In the genomic region with DNA sequence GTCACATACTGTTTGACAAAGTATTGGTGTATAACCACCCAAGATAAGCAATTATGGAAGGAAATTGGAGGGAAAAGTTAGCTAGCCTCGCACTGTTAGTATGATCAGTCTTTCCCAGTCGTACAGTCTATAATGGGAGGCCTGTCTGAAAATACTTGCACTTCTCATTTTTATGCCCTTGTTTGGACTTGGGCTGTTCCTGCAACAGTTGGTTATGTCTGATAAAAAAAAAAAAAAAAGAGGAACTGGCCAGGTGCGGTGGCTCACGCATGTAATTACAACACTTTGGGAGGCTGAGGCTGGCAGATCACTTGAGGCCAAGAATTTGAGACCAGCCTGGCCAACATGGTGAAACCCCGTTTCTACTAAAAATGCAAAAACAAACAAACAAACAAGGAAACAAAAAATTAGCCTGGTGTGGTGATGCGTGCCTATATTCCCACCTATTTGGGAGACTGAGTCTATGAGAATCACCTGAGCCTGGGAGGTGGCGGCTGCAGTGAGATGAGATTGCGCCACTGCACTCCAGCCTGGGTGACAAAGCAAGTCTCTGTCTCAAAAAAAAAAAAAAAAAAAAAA, we compare ENCODE assay signal across 1 cellular context.
TF ChIP-seq lines count a peak whose summit lies in the region.

No MANE protein-coding gene starts in this region.

TF ChIP-seq in K562, 482 proteins besides CTCF, POLR2A, EP300 and RAD21 (continued from another document and continues in another):
- TF ChIP-seq BRF1 (IDR thresholded peaks at IDR 0.05; ENCODE audit: borderline replicate concordance, extremely low read depth, insufficient read length) (no peak), SMAD2 (IDR thresholded peaks at IDR 0.05; ENCODE audit: low read depth, low read length) (no peak), DIDO1 (tag; IDR thresholded peaks at IDR 0.05; ENCODE audit: low read depth) (no peak), RCOR1 (IDR thresholded peaks at IDR 0.05; ENCODE audit: borderline replicate concordance in 1 of 2, low read depth in 2 of 2, low read length in 2 of 2) (peak in 1 of 2 experiments; percentile 31; a peak in 1 of 4 replicates), CC2D1A (IDR thresholded peaks at IDR 0.05) (no peak), NR4A1 (CRISPR knock-in tag; IDR thresholded peaks at IDR 0.05) (no peak), NR4A1 (tag; IDR thresholded peaks at IDR 0.05) (0 out of 2 replicates have a peak, but pooled peaks have one; percentile 39), SMAD1 (IDR thresholded peaks at IDR 0.05; ENCODE audit: low read depth, low read length, partially characterized antibody) (no peak), ZNF57 (CRISPR knock-in tag; IDR thresholded peaks at IDR 0.05) (no peak), MTA3 (IDR thresholded peaks at IDR 0.05; ENCODE audit: borderline replicate concordance) (peak; percentile 61; the same call in 1 of the 2 replicates), EP400 (IDR thresholded peaks at IDR 0.05) (peak; percentile 39; the same call in 1 of the 2 replicates), ZNF347 (CRISPR knock-in tag; IDR thresholded peaks at IDR 0.05; ENCODE audit: low read depth) (no peak), SNIP1 (IDR thresholded peaks at IDR 0.05; ENCODE audit: low read depth) (no peak), MCM5 (IDR thresholded peaks at IDR 0.05; ENCODE audit: low read depth) (no peak), PHB (CRISPR knock-in tag; IDR thresholded peaks at IDR 0.05) (no peak), ZNF232 (CRISPR knock-in tag; IDR thresholded peaks at IDR 0.05) (peak; percentile 34; the same call in 1 of the 2 replicates), MTA2 (IDR thresholded peaks at IDR 0.05; ENCODE audit: low read depth) (peak; percentile 80), DDX20 (tag; IDR thresholded peaks at IDR 0.05; ENCODE audit: low read depth) (no peak), CBFA2T2 (conservative IDR thresholded peaks at IDR 0.05) (peak; percentile 81), PPARD (CRISPR knock-in tag; IDR thresholded peaks at IDR 0.05) (no peak), SP2 (IDR thresholded peaks at IDR 0.05; ENCODE audit: extremely low read depth, low read depth, low read length, poor library complexity, severe bottlenecking) (no peak), CCNT2 (IDR thresholded peaks at IDR 0.05; ENCODE audit: borderline replicate concordance, extremely low read depth, insufficient read length, low read depth, low read length) (peak; percentile 70), LCOR (CRISPR knock-in tag; IDR thresholded peaks at IDR 0.05) (peak; percentile 52; the same call in 1 of the 2 replicates), ETV5 (CRISPR knock-in tag; IDR thresholded peaks at IDR 0.05; ENCODE audit: low read depth) (no peak), SIN3B (IDR thresholded peaks at IDR 0.05; ENCODE audit: low read depth) (no peak), ZNF436 (CRISPR knock-in tag; IDR thresholded peaks at IDR 0.05) (no peak), RBM15 (IDR thresholded peaks at IDR 0.05; ENCODE audit: insufficient read depth, low read length) (no peak), ZNF274 (IDR thresholded peaks at IDR 0.05; ENCODE audit: borderline replicate concordance, low read depth, low read length) (no peak), ZNF263 (CRISPR knock-in tag; IDR thresholded peaks at IDR 0.05; ENCODE audit: borderline replicate concordance) (no peak), MYC (IDR thresholded peaks at IDR 0.05; ENCODE audit: low read depth, low read length) (peak; percentile 39; the same call in 1 of the 2 replicates), MYC (CRISPR knock-in tag; IDR thresholded peaks at IDR 0.05; ENCODE audit: borderline replicate concordance, low read depth) (no peak), MTA1 (IDR thresholded peaks at IDR 0.05; ENCODE audit: borderline replicate concordance) (peak; percentile 76; the same call in 1 of the 2 replicates), LARP7 (IDR thresholded peaks at IDR 0.05) (no peak), TEAD4 (IDR thresholded peaks at IDR 0.05; ENCODE audit: low read length) (peak; percentile 90), TEAD4 (CRISPR knock-in tag; IDR thresholded peaks at IDR 0.05; ENCODE audit: borderline replicate concordance) (no peak), NRF1 (conservative IDR thresholded peaks at IDR 0.05 in 1 of 2, IDR thresholded peaks at IDR 0.05 in 1 of 2) (peak; percentile 62 to 73), NEUROD1 (IDR thresholded peaks at IDR 0.05; ENCODE audit: borderline replicate concordance, low read depth, low read length, partially characterized antibody) (peak; percentile 28)
- TF ChIP-seq, protein P1, sequence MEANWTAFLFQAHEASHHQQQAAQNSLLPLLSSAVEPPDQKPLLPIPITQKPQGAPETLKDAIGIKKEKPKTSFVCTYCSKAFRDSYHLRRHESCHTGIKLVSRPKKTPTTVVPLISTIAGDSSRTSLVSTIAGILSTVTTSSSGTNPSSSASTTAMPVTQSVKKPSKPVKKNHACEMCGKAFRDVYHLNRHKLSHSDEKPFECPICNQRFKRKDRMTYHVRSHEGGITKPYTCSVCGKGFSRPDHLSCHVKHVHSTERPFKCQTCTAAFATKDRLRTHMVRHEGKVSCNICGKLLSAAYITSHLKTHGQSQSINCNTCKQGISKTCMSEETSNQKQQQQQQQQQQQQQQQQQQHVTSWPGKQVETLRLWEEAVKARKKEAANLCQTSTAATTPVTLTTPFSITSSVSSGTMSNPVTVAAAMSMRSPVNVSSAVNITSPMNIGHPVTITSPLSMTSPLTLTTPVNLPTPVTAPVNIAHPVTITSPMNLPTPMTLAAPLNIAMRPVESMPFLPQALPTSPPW (CRISPR knock-in tag; IDR thresholded peaks at IDR 0.05), result peak; percentile 4; the same call in 1 of the 2 replicates
- TF ChIP-seq, protein P2, sequence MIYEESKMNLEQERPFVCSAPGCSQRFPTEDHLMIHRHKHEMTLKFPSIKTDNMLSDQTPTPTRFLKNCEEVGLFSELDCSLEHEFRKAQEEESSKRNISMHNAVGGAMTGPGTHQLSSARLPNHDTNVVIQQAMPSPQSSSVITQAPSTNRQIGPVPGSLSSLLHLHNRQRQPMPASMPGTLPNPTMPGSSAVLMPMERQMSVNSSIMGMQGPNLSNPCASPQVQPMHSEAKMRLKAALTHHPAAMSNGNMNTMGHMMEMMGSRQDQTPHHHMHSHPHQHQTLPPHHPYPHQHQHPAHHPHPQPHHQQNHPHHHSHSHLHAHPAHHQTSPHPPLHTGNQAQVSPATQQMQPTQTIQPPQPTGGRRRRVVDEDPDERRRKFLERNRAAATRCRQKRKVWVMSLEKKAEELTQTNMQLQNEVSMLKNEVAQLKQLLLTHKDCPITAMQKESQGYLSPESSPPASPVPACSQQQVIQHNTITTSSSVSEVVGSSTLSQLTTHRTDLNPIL (CRISPR knock-in tag; IDR thresholded peaks at IDR 0.05), result no peak
- TF ChIP-seq, protein P3, sequence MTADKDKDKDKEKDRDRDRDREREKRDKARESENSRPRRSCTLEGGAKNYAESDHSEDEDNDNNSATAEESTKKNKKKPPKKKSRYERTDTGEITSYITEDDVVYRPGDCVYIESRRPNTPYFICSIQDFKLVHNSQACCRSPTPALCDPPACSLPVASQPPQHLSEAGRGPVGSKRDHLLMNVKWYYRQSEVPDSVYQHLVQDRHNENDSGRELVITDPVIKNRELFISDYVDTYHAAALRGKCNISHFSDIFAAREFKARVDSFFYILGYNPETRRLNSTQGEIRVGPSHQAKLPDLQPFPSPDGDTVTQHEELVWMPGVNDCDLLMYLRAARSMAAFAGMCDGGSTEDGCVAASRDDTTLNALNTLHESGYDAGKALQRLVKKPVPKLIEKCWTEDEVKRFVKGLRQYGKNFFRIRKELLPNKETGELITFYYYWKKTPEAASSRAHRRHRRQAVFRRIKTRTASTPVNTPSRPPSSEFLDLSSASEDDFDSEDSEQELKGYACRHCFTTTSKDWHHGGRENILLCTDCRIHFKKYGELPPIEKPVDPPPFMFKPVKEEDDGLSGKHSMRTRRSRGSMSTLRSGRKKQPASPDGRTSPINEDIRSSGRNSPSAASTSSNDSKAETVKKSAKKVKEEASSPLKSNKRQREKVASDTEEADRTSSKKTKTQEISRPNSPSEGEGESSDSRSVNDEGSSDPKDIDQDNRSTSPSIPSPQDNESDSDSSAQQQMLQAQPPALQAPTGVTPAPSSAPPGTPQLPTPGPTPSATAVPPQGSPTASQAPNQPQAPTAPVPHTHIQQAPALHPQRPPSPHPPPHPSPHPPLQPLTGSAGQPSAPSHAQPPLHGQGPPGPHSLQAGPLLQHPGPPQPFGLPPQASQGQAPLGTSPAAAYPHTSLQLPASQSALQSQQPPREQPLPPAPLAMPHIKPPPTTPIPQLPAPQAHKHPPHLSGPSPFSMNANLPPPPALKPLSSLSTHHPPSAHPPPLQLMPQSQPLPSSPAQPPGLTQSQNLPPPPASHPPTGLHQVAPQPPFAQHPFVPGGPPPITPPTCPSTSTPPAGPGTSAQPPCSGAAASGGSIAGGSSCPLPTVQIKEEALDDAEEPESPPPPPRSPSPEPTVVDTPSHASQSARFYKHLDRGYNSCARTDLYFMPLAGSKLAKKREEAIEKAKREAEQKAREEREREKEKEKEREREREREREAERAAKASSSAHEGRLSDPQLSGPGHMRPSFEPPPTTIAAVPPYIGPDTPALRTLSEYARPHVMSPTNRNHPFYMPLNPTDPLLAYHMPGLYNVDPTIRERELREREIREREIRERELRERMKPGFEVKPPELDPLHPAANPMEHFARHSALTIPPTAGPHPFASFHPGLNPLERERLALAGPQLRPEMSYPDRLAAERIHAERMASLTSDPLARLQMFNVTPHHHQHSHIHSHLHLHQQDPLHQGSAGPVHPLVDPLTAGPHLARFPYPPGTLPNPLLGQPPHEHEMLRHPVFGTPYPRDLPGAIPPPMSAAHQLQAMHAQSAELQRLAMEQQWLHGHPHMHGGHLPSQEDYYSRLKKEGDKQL (CRISPR knock-in tag; IDR thresholded peaks at IDR 0.05; ENCODE audit: borderline replicate concordance), result no peak
- TF ChIP-seq, protein P4, sequence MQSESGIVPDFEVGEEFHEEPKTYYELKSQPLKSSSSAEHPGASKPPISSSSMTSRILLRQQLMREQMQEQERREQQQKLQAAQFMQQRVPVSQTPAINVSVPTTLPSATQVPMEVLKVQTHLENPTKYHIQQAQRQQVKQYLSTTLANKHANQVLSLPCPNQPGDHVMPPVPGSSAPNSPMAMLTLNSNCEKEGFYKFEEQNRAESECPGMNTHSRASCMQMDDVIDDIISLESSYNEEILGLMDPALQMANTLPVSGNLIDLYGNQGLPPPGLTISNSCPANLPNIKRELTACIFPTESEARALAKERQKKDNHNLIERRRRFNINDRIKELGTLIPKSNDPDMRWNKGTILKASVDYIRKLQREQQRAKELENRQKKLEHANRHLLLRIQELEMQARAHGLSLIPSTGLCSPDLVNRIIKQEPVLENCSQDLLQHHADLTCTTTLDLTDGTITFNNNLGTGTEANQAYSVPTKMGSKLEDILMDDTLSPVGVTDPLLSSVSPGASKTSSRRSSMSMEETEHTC (IDR thresholded peaks at IDR 0.05), result peak; percentile 24; the same call in 1 of the 2 replicates
- TF ChIP-seq, protein P5, sequence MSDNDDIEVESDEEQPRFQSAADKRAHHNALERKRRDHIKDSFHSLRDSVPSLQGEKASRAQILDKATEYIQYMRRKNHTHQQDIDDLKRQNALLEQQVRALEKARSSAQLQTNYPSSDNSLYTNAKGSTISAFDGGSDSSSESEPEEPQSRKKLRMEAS (CRISPR knock-in tag; IDR thresholded peaks at IDR 0.05), result peak; percentile 62; the same call in 1 of the 2 replicates
- TF ChIP-seq, protein P6, sequence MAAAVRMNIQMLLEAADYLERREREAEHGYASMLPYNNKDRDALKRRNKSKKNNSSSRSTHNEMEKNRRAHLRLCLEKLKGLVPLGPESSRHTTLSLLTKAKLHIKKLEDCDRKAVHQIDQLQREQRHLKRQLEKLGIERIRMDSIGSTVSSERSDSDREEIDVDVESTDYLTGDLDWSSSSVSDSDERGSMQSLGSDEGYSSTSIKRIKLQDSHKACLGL (CRISPR knock-in tag; IDR thresholded peaks at IDR 0.05; ENCODE audit: borderline replicate concordance, poor library complexity, severe bottlenecking), result no peak
- TF ChIP-seq, protein P7, sequence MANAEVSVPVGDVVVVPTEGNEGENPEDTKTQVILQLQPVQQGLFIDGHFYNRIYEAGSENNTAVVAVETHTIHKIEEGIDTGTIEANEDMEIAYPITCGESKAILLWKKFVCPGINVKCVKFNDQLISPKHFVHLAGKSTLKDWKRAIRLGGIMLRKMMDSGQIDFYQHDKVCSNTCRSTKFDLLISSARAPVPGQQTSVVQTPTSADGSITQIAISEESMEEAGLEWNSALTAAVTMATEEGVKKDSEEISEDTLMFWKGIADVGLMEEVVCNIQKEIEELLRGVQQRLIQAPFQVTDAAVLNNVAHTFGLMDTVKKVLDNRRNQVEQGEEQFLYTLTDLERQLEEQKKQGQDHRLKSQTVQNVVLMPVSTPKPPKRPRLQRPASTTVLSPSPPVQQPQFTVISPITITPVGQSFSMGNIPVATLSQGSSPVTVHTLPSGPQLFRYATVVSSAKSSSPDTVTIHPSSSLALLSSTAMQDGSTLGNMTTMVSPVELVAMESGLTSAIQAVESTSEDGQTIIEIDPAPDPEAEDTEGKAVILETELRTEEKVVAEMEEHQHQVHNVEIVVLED (CRISPR knock-in tag; IDR thresholded peaks at IDR 0.05), result no peak
- TF ChIP-seq, protein P8, sequence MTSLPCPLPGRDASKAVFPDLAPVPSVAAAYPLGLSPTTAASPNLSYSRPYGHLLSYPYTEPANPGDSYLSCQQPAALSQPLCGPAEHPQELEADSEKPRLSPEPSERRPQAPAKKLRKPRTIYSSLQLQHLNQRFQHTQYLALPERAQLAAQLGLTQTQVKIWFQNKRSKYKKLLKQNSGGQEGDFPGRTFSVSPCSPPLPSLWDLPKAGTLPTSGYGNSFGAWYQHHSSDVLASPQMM (CRISPR knock-in tag; IDR thresholded peaks at IDR 0.05), result no peak
- TF ChIP-seq, protein P9, sequence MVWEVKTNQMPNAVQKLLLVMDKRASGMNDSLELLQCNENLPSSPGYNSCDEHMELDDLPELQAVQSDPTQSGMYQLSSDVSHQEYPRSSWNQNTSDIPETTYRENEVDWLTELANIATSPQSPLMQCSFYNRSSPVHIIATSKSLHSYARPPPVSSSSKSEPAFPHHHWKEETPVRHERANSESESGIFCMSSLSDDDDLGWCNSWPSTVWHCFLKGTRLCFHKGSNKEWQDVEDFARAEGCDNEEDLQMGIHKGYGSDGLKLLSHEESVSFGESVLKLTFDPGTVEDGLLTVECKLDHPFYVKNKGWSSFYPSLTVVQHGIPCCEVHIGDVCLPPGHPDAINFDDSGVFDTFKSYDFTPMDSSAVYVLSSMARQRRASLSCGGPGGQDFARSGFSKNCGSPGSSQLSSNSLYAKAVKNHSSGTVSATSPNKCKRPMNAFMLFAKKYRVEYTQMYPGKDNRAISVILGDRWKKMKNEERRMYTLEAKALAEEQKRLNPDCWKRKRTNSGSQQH (CRISPR knock-in tag; IDR thresholded peaks at IDR 0.05), result no peak
